ENCODE assay signal across 8 cellular contexts in the genomic region with DNA sequence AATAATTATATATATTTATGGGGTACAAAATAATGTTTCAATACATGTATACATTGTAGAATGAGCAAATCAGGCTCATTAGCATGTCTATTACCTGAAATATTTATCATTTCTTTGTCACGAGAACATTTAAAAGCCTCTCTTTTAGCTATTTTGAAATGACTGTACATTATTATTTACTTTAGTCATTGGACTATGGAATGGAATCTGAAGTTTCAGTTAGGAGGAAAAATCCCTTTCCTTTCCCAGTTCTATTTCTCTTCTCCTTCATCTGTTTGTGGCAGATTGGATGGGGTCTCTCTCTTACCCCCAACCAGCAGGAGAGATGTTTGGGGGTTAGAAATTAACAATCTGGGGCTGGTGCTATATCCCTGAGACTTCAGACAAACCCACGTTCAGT.
"Had no signal": no experiment of that assay in that cellular context is flagged by ENCODE, and none has a peak within 500 bp of the region (broad histone marks: within the 10 kb centered on the region; RNA-seq: fewer than 3 reads in every experiment).

No MANE protein-coding gene starts in this region.

- ATAC-seq: GM12878 had no signal

- FAIRE-seq: G401.6, GM12878, GM12891, GM12892, GM18507, GM19239 had no signal

- H3K4me3 ChIP-seq: GM12878 had no signal

- DNase-seq: GDM1, GF-D8 had no signal
